In genomic region chr7:114033475-114033874, GRCh38 we compare ENCODE assay signal across 8 cellular contexts.
"Had no signal": no experiment of that assay in that cellular context is flagged by ENCODE, and none has a peak within 500 bp of the region (broad histone marks: within the 10 kb centered on the region; RNA-seq: fewer than 3 reads in every experiment).

No MANE protein-coding gene starts in this region.

- H3K9me3 Mint-ChIP-seq: GM23338, H9, HFFc6, IgD-negative memory B cell had no signal

- H3K27ac ChIP-seq: KMS-11 had no signal

- ATAC-seq: GM23338, HepG2 had no signal

- H3K4me1 Mint-ChIP-seq: GM23338, H9, IgD-negative memory B cell had no signal

- DNase-seq: H9, HCEC 1CT, HFFc6, KBM-7 had no signal

- H3K4me3 ChIP-seq: GM23338 had no signal

- H3K27ac Mint-ChIP-seq: GM23338, H9, HFFc6 had no signal

- H3K4me3 Mint-ChIP-seq: GM23338, H9, HFFc6, IgD-negative memory B cell had no signal

- H3K36me3 Mint-ChIP-seq: IgD-negative memory B cell had no signal

- H3K27me3 Mint-ChIP-seq: IgD-negative memory B cell had no signal
